In the genomic region with DNA sequence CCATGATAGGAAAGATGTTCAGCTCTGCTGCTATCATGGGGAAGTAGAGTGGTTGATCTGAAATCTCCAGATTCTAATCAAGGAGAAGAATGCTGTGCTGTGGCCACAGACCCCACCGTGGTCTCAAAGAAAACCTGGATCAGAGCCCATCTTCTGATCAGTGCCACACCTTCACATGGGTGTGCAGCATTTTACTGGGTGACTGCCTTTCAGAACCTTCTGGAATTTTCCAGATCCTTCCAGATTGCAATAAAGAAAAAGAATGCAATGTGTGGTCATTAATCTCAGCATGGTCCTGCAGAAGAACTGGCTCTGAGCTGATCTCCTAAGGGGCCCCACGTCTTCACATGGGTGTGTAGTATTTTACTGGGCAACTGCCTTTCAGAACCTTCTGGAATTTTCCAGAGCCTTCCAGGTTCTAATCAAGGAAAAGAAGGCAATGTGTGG, we compare ENCODE assay signal across 8 cellular contexts. TPM values are rescaled to one million over a fixed set of nuclear protein-coding genes. Genes with fewer than 3 reads are reported as not detected.
DNase-seq lines count a peak whose midpoint lies in the region; ATAC-seq and TF ChIP-seq lines count a peak whose summit lies in the region.

No MANE protein-coding gene starts in this region.

- no peak for TF ChIP-seq CTCF in prostate gland (IDR thresholded peaks at IDR 0.05)

- peaks cover 96% of the 10 kb centered on the region for H3K4me1 Mint-ChIP-seq in dendritic cell treated with granulocyte-macrophage colony-stimulating factor and Interleukin-4, amounts not matched to agents 40 ng/mL and 50 ng/mL, for 4 days (ENCODE audit: low read depth)

- H3K27me3 ChIP-seq in prostate gland (replicated peaks; ENCODE audit: insufficient read depth): no peaks in the 10 kb centered on the region

- no peak overlapping the region for H3K4me3 ChIP-seq in prostate gland

- no peak for TF ChIP-seq POLR2A in prostate gland (IDR thresholded peaks at IDR 0.05)

- H3K27ac Mint-ChIP-seq in dendritic cell treated with granulocyte-macrophage colony-stimulating factor and Interleukin-4, amounts not matched to agents 40 ng/mL and 50 ng/mL, for 4 days: peak overlapping the region; percentile 95

- ATAC-seq in GM18907 (IDR thresholded peaks at IDR 0.05; ENCODE audit: unreplicated experiment) (peak; percentile 2), HG02588 (IDR thresholded peaks at IDR 0.05; ENCODE audit: unreplicated experiment) (no peak)

- H3K36me3 Mint-ChIP-seq in dendritic cell treated with granulocyte-macrophage colony-stimulating factor and Interleukin-4, amounts not matched to agents 40 ng/mL and 50 ng/mL, for 4 days (ENCODE audit: low read depth): peaks cover 75% of the 10 kb centered on the region

- no peaks in the 10 kb centered on the region for H3K9me3 Mint-ChIP-seq in dendritic cell treated with granulocyte-macrophage colony-stimulating factor and Interleukin-4, amounts not matched to agents 40 ng/mL and 50 ng/mL, for 4 days

- WGBS in prostate gland: 46% methylated on average over 2 of the region's 2 CpGs

- H3K9me3 ChIP-seq in prostate gland: no peaks in the 10 kb centered on the region

- H3K27ac ChIP-seq in prostate gland: peak overlapping the region; percentile 73 to 78

- peak; percentile 7 for DNase-seq in LoVo (ENCODE audit: low spot score)
- no peak for DNase-seq in prostate gland (ENCODE audit: low spot score)
- no peak for DNase-seq in stimulated activated CD4-positive, alpha-beta T cell treated with anti-CD3 and anti-CD28 coated beads, Interleukin-2, amount 100 ng/mL, for 48 hours
- no peak for DNase-seq in superior temporal gyrus (ENCODE audit: extremely low spot score)
- no peak for DNase-seq in islet precursor cell

- H3K4me3 Mint-ChIP-seq in dendritic cell treated with granulocyte-macrophage colony-stimulating factor and Interleukin-4, amounts not matched to agents 40 ng/mL and 50 ng/mL, for 4 days: no peak overlapping the region

- peaks cover 3% of the 10 kb centered on the region for H3K4me1 ChIP-seq in prostate gland (replicated peaks)

- H3K36me3 ChIP-seq in prostate gland: no peaks in the 10 kb centered on the region

- H3K27me3 Mint-ChIP-seq in dendritic cell treated with granulocyte-macrophage colony-stimulating factor and Interleukin-4, amounts not matched to agents 40 ng/mL and 50 ng/mL, for 4 days: no peaks in the 10 kb centered on the region

- intact Hi-C loops in dendritic cell treated with granulocyte-macrophage colony-stimulating factor and Interleukin-4, amounts not matched to agents 40 ng/mL and 50 ng/mL, for 4 days (cut with micrococcal nuclease): loop anchor here (2.0 to 10.0 kb wide), 3 partner anchors 15 to 621 kb away; partner anchors contain the start of gene ZNF516
- intact Hi-C loops in prostate gland (cut with DNase I): no loop called here

RNA-seq across cellular contexts. Expression of gene MBP, which starts 17.1 kb away (rescaled TPM):
- total RNA-seq in prostate gland: 10 to 100 TPM; 19.8 to 43.5 TPM
